20 cellular contexts compared by ENCODE assay signal in the genomic region with DNA sequence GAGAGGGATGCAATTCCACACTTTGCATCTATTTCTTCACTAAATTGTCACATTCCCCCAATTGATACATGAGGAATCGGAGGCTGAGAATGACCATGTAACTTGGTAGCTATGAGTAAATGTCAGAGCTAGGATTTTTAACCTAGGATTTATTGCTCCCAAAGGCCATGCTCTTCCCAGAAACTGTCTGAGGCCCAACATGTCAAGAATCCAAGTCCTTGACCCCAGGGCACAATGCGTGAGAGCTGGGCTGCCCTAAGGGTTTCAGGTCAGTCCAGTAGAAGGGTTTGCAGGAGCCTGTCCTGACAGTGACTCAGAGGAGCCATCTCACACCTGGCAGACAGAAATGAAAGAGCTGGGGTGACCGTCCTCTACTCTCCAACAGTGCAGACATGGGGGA. TPM values are rescaled to one million over a fixed set of nuclear protein-coding genes. Genes with fewer than 3 reads are reported as not detected.
DNase-seq lines count a peak whose midpoint lies in the region; ATAC-seq and TF ChIP-seq lines count a peak whose summit lies in the region.
"Had no signal": no experiment of that assay in that cellular context is flagged by ENCODE, and none has a peak within 500 bp of the region (broad histone marks: within the 10 kb centered on the region; RNA-seq: fewer than 3 reads in every experiment).

No MANE protein-coding gene starts in this region.

- H2AFZ ChIP-seq in trophoblast cell (ENCODE audit: insufficient read depth, low read length, poor library complexity): no peak overlapping the region

- H3K4me1 Mint-ChIP-seq in nephron progenitor cell: peaks cover 41% of the 10 kb centered on the region
- H3K4me1 Mint-ChIP-seq: CD14-positive monocyte; CD4-positive, alpha-beta memory T cell; CD4-positive, CD25-positive, alpha-beta regulatory T cell had no signal

- no peak overlapping the region for H4K91ac ChIP-seq in trophoblast cell (ENCODE audit: low read depth, low read length)

- H2BK5ac ChIP-seq in mesendoderm (ENCODE audit: low read length) (no peak overlapping the region), trophoblast cell (ENCODE audit: low read depth, low read length, poor library complexity) (no peak overlapping the region)

- H3K4me3 ChIP-seq in mesendoderm (ENCODE audit: low read length) (no peak overlapping the region), trophoblast cell (ENCODE audit: low read depth, low read length) (no peak overlapping the region), SJCRH30 (no peak overlapping the region)
- H3K4me3 ChIP-seq: BLaER1 had no signal

- no peak overlapping the region for H3K23ac ChIP-seq in mesendoderm (ENCODE audit: low read length)
- no peak overlapping the region for H3K23ac ChIP-seq in trophoblast cell (ENCODE audit: low read length)

- H3K4me2 ChIP-seq in mesendoderm (ENCODE audit: low read length): no peak overlapping the region
- no peak overlapping the region for H3K4me2 ChIP-seq in trophoblast cell (ENCODE audit: low read length)
- H3K4me2 ChIP-seq: BLaER1 had no signal

- H3K79me2 ChIP-seq in mesendoderm (ENCODE audit: control insufficient read depth, insufficient read depth, low read length): no peaks in the 10 kb centered on the region
- peaks cover 2% of the 10 kb centered on the region for H3K79me2 ChIP-seq in trophoblast cell (ENCODE audit: control insufficient read depth, insufficient read depth, low read length, poor library complexity)

- TF ChIP-seq CTCF in nephron progenitor cell (IDR thresholded peaks at IDR 0.05): no peak

- H3K79me1 ChIP-seq in mesendoderm (ENCODE audit: low read length) (no peaks in the 10 kb centered on the region), trophoblast cell (ENCODE audit: low read length) (no peaks in the 10 kb centered on the region)

- H3K36me3 Mint-ChIP-seq in nephron progenitor cell (ENCODE audit: low read depth): no peaks in the 10 kb centered on the region
- H3K36me3 Mint-ChIP-seq: CD14-positive monocyte; CD4-positive, alpha-beta memory T cell; CD4-positive, CD25-positive, alpha-beta regulatory T cell had no signal

- H3K27ac ChIP-seq in mesendoderm (ENCODE audit: low read depth, low read length) (no peak overlapping the region), trophoblast cell (ENCODE audit: low read depth, low read length) (no peak overlapping the region), SJCRH30 (no peak overlapping the region)
- H3K27ac ChIP-seq: BLaER1 had no signal

- H3K9me3 ChIP-seq in trophoblast cell (ENCODE audit: insufficient read depth, low read depth, low read length): no peaks in the 10 kb centered on the region
- no peaks in the 10 kb centered on the region for H3K9me3 ChIP-seq in SJCRH30 (replicated peaks)
- H3K9me3 ChIP-seq: BE2C, BLaER1, Caco-2 had no signal

- no peak overlapping the region for H3K56ac ChIP-seq in mesendoderm (ENCODE audit: low read length)

- H3K18ac ChIP-seq in mesendoderm (ENCODE audit: low read length) (no peak overlapping the region), trophoblast cell (ENCODE audit: low read length) (no peak overlapping the region)

- H4K8ac ChIP-seq in mesendoderm (ENCODE audit: low read depth, low read length) (no peak overlapping the region), trophoblast cell (ENCODE audit: low read depth, low read length) (no peak overlapping the region)

- no CpG with 5 or more reads among the region's 3 CpGs for WGBS in mesendoderm (ENCODE audit: extremely low coverage, insufficient coverage, low lambda C conversion rate)
- no CpG with 5 or more reads among the region's 3 CpGs for WGBS in trophoblast cell (ENCODE audit: extremely low coverage, insufficient coverage, insufficient read length)

- peaks cover 4% of the 10 kb centered on the region for H3K27me3 Mint-ChIP-seq in nephron progenitor cell (ENCODE audit: low read depth, poor library complexity)
- H3K27me3 Mint-ChIP-seq: CD4-positive, alpha-beta memory T cell; CD4-positive, CD25-positive, alpha-beta regulatory T cell had no signal

- no peak overlapping the region for H4K12ac ChIP-seq in trophoblast cell (ENCODE audit: low read depth, low read length)

- no peak overlapping the region for H3K9ac ChIP-seq in mesendoderm (ENCODE audit: low read length)
- no peak overlapping the region for H3K9ac ChIP-seq in trophoblast cell (ENCODE audit: low read length)
- H3K9ac ChIP-seq: BLaER1 had no signal

- DNase-seq in mesendoderm (no peak), nephron progenitor cell (no peak), trophoblast cell (peak; percentile 36 to 55), SJCRH30 (no peak)
- DNase-seq: 8988T; ACHN; BE2C; C1 segment of cervical spinal cord; Caco-2; Calu3; CD4-positive, alpha-beta memory T cell; CD4-positive, CD25-positive, alpha-beta regulatory T cell; DMS79 treated with DMSO at 0.1 percent for 48 hours; GF-D8 had no signal

- H2BK15ac ChIP-seq in mesendoderm (replicated peaks; ENCODE audit: low read depth): no peak overlapping the region

- peak overlapping the region; percentile 11 for H3K27ac Mint-ChIP-seq in nephron progenitor cell
- H3K27ac Mint-ChIP-seq: CD4-positive, alpha-beta memory T cell; CD4-positive, CD25-positive, alpha-beta regulatory T cell had no signal

- no peaks in the 10 kb centered on the region for H3K27me3 ChIP-seq in mesendoderm (ENCODE audit: insufficient read depth, low read length, poor library complexity)
- H3K27me3 ChIP-seq in trophoblast cell (ENCODE audit: insufficient read depth, low read length): no peaks in the 10 kb centered on the region
- no peaks in the 10 kb centered on the region for H3K27me3 ChIP-seq in SJCRH30
- H3K27me3 ChIP-seq: BE2C, BLaER1 had no signal

- no peak for ATAC-seq in HG02642 (IDR thresholded peaks at IDR 0.05; ENCODE audit: poor library complexity, unreplicated experiment)
- ATAC-seq in HG02840 (IDR thresholded peaks at IDR 0.05; ENCODE audit: low FRiP score, unreplicated experiment): no peak

- no peak overlapping the region for H4K5ac ChIP-seq in mesendoderm (ENCODE audit: low read length)

- H3K4me1 ChIP-seq in mesendoderm (ENCODE audit: control insufficient read depth, low read depth, low read length) (peaks cover 10% of the 10 kb centered on the region), trophoblast cell (ENCODE audit: control insufficient read depth in 1 of 2, insufficient read depth in 2 of 2, low read length in 2 of 2) (peaks cover 9 to 12% of the 10 kb centered on the region in 2 experiments), SJCRH30 (no peaks in the 10 kb centered on the region)
- H3K4me1 ChIP-seq: BE2C, Caco-2 had no signal

- H3K9me3 Mint-ChIP-seq in nephron progenitor cell: peaks cover 6% of the 10 kb centered on the region

- no peak overlapping the region for H3K4me3 Mint-ChIP-seq in nephron progenitor cell
- H3K4me3 Mint-ChIP-seq: CD14-positive monocyte; CD4-positive, alpha-beta memory T cell; CD4-positive, CD25-positive, alpha-beta regulatory T cell had no signal

- no peak overlapping the region for H3K14ac ChIP-seq in trophoblast cell (ENCODE audit: low read length)

- H2AK5ac ChIP-seq in mesendoderm (ENCODE audit: low read length): no peak overlapping the region
- H2AK5ac ChIP-seq in trophoblast cell (ENCODE audit: low read length): no peak overlapping the region

- no peaks in the 10 kb centered on the region for H3K36me3 ChIP-seq in mesendoderm (ENCODE audit: control insufficient read depth, insufficient read depth, low read length)
- no peaks in the 10 kb centered on the region for H3K36me3 ChIP-seq in trophoblast cell (ENCODE audit: control insufficient read depth in 1 of 2, insufficient read depth in 2 of 2, low read length in 2 of 2)
- H3K36me3 ChIP-seq in SJCRH30: no peaks in the 10 kb centered on the region
- H3K36me3 ChIP-seq: BE2C, BLaER1 had no signal

- H2BK12ac ChIP-seq in trophoblast cell (ENCODE audit: low read length): no peak overlapping the region

- H2BK120ac ChIP-seq in mesendoderm (ENCODE audit: low read depth, low read length) (no peak overlapping the region), trophoblast cell (ENCODE audit: insufficient read depth, low read length, poor library complexity) (no peak overlapping the region)

- H3K4ac ChIP-seq in mesendoderm (ENCODE audit: low read depth, low read length) (peak overlapping the region; percentile 6), trophoblast cell (ENCODE audit: low read depth, low read length) (no peak overlapping the region)

RNA-seq across cellular contexts. Expression of gene LRRC30, which starts 30.3 kb away (rescaled TPM):
- polyA plus RNA-seq in mesendoderm (2013, experiment 1 of 2): not detected
- not detected for polyA plus RNA-seq in mesendoderm (2013, experiment 2 of 2)
- polyA plus RNA-seq in trophoblast cell (2013): not detected in 2 replicates
- total RNA-seq in SJCRH30 (2014; rRNA removed; shearing (Covaris generic)): not detected in 2 replicates
- total RNA-seq: A673; Caco-2; Calu3; CD4-positive, alpha-beta memory T cell; CD4-positive, CD25-positive, alpha-beta regulatory T cell had no signal
- polyA plus RNA-seq: AG04450; CD14-positive monocyte; CD4-positive, alpha-beta memory T cell; CD4-positive, CD25-positive, alpha-beta regulatory T cell had no signal

Comparison
In these comparisons a context has a peak if more than half of its experiments do, and no peak if none do; other contexts are left out.
1. DNase-seq: peak in trophoblast cell (2 of 2); none in mesendoderm (single experiment), nephron progenitor cell (single experiment) and SJCRH30 (0 of 2).